ENCODE assay signal across 18 cellular contexts in genomic region chr2:149566652-149567051, GRCh38.
"Had no signal": no experiment of that assay in that cellular context is flagged by ENCODE, and none has a peak within 500 bp of the region (broad histone marks: within the 10 kb centered on the region; RNA-seq: fewer than 3 reads in every experiment).

No MANE protein-coding gene starts in this region.

- ATAC-seq: esophagus mucosa; gastroesophageal sphincter; left colon; stimulated activated naive B cell treated with anti-CD40 and anti-IgM and Interleukin-4, amounts not matched to agents 10 μg/mL and 1 μg/mL and 100 μg/mL, for 72 hours; stimulated activated naive CD8-positive, alpha-beta T cell treated with anti-CD3 and anti-CD28 coated beads, Interleukin-15, amount 100 ng/mL, for 72 hours had no signal

- H3K27me3 Mint-ChIP-seq: stimulated activated naive B cell treated with anti-CD40 and anti-IgM and Interleukin-4, amounts not matched to agents 10 μg/mL and 1 μg/mL and 100 μg/mL, for 72 hours; stimulated activated naive CD8-positive, alpha-beta T cell treated with anti-CD3 and anti-CD28 coated beads, Interleukin-15, amount 100 ng/mL, for 72 hours had no signal

- H3K4me3 Mint-ChIP-seq: endodermal cell; nephron progenitor cell; stimulated activated naive B cell treated with anti-CD40 and anti-IgM and Interleukin-4, amounts not matched to agents 10 μg/mL and 1 μg/mL and 100 μg/mL, for 72 hours; stimulated activated naive CD8-positive, alpha-beta T cell treated with anti-CD3 and anti-CD28 coated beads, Interleukin-15, amount 100 ng/mL, for 72 hours had no signal

- DNase-seq: effector CD4-positive, alpha-beta T cell; endodermal cell; glutamatergic neuron; left colon; nephron progenitor cell; ovary; sigmoid colon; stimulated activated CD4-positive, alpha-beta T cell treated with anti-CD3 and anti-CD28 coated beads, Interleukin-2, amount 100 ng/mL, for 24 hours; stimulated activated CD4-positive, alpha-beta T cell treated with anti-CD3 and anti-CD28 coated beads, Interleukin-4, amount 100 ng/mL, for 4 hours; stimulated activated naive B cell treated with anti-CD40 and anti-IgM and Interleukin-4, amounts not matched to agents 10 μg/mL and 1 μg/mL and 100 μg/mL, for 72 hours; stimulated activated naive CD8-positive, alpha-beta T cell treated with anti-CD3 and anti-CD28 coated beads, Interleukin-15, amount 100 ng/mL, for 72 hours; testis; transverse colon had no signal

- H3K9me3 ChIP-seq: gastroesophageal sphincter, ovary, right atrium auricular region, sigmoid colon, testis, transverse colon had no signal

- H3K36me3 ChIP-seq: ovary had no signal

- H3K4me3 ChIP-seq: coronary artery, gastroesophageal sphincter, ovary, right atrium auricular region, sigmoid colon, skin epidermis, testis, transverse colon had no signal

- H3K4me1 Mint-ChIP-seq: endodermal cell; stimulated activated naive B cell treated with anti-CD40 and anti-IgM and Interleukin-4, amounts not matched to agents 10 μg/mL and 1 μg/mL and 100 μg/mL, for 72 hours; stimulated activated naive CD8-positive, alpha-beta T cell treated with anti-CD3 and anti-CD28 coated beads, Interleukin-15, amount 100 ng/mL, for 72 hours had no signal

- H3K4me1 ChIP-seq: testis had no signal

- H3K27me3 ChIP-seq: gastroesophageal sphincter, ovary, right atrium auricular region, sigmoid colon, testis, transverse colon had no signal

- H3K9me3 Mint-ChIP-seq: endodermal cell; nephron progenitor cell; stimulated activated naive B cell treated with anti-CD40 and anti-IgM and Interleukin-4, amounts not matched to agents 10 μg/mL and 1 μg/mL and 100 μg/mL, for 72 hours; stimulated activated naive CD8-positive, alpha-beta T cell treated with anti-CD3 and anti-CD28 coated beads, Interleukin-15, amount 100 ng/mL, for 72 hours had no signal

- H3K27ac Mint-ChIP-seq: endodermal cell; nephron progenitor cell; stimulated activated naive B cell treated with anti-CD40 and anti-IgM and Interleukin-4, amounts not matched to agents 10 μg/mL and 1 μg/mL and 100 μg/mL, for 72 hours; stimulated activated naive CD8-positive, alpha-beta T cell treated with anti-CD3 and anti-CD28 coated beads, Interleukin-15, amount 100 ng/mL, for 72 hours had no signal

- H3K27ac ChIP-seq: coronary artery, gastroesophageal sphincter, ovary, right atrium auricular region, sigmoid colon, skin epidermis, testis, transverse colon had no signal
